ENCODE assay signal across 28 cellular contexts in genomic region chr17:49942918-49943317, GRCh38. TPM values are rescaled to one million over a fixed set of nuclear protein-coding genes. Genes with fewer than 3 reads are reported as not detected.
A peak's percentile ranks its signal among the peaks of the same experiment; 100 is the strongest.
DNase-seq lines count a peak whose midpoint lies in the region; ATAC-seq, FAIRE-seq and TF ChIP-seq lines count a peak whose summit lies in the region.
"Had no signal": no experiment of that assay in that cellular context is flagged by ENCODE, and none has a peak within 500 bp of the region (broad histone marks: within the 10 kb centered on the region; RNA-seq: fewer than 3 reads in every experiment).

No MANE protein-coding gene starts in this region.

- no peaks in the 10 kb centered on the region for H3K79me2 ChIP-seq in H1 (ENCODE audit: control insufficient read depth in 1 of 2, insufficient read depth in 2 of 2, low read length in 2 of 2)

- no peak for TF ChIP-seq CTCF in A549 (IDR thresholded peaks at IDR 0.05)
- TF ChIP-seq CTCF in H1 (IDR thresholded peaks at IDR 0.05; ENCODE audit: control extremely low read depth in 1 of 3, insufficient read depth in 1 of 3, low read depth in 1 of 3, low read length in 3 of 3) = no peak

- H3K27ac ChIP-seq in A549 = no peak overlapping the region
- no peak overlapping the region for H3K27ac ChIP-seq in H1 (ENCODE audit: low read depth, low read length)
- H3K27ac ChIP-seq: 22Rv1; BLaER1 treated with 17β-estradiol and CSF1 and Interleukin-3, amounts not matched to agents 10 nM and 100 nM had no signal

- no peak overlapping the region for H3K4ac ChIP-seq in H1 (replicated peaks; ENCODE audit: insufficient read length, low read depth, low read length)

- no peak overlapping the region for H2BK5ac ChIP-seq in H1 (ENCODE audit: low read depth, low read length)

- H3K27me3 Mint-ChIP-seq in activated T-cell treated with anti-CD3 and anti-CD28 coated beads, Interleukin-2, amount 50 U/mL, for 72 hours (ENCODE audit: low read depth) = peaks cover 27% of the 10 kb centered on the region
- H3K27me3 Mint-ChIP-seq in activated T-cell treated with anti-CD3 and anti-CD28 coated beads, Interleukin-2, amount 50 U/mL, for 4 hours (ENCODE audit: low read depth) = peaks cover 37% of the 10 kb centered on the region
- H3K27me3 Mint-ChIP-seq in T-helper 17 cell = peaks cover 66% of the 10 kb centered on the region

- H4K20me1 ChIP-seq in H1 (replicated peaks in 1 of 2; ENCODE audit: control insufficient read depth in 1 of 2, insufficient read depth in 2 of 2, low read length in 2 of 2) = no peaks in the 10 kb centered on the region

- H3K9me3 ChIP-seq in A549 (no peaks in the 10 kb centered on the region), T-helper 17 cell (ENCODE audit: control insufficient read depth, low read length, poor library complexity, severe bottlenecking) (no peaks in the 10 kb centered on the region), H1 (ENCODE audit: insufficient read depth in 2 of 2, low read depth in 1 of 2, low read length in 1 of 2) (no peaks in the 10 kb centered on the region)
- H3K9me3 ChIP-seq: BE2C; BLaER1 treated with 17β-estradiol and CSF1 and Interleukin-3, amounts not matched to agents 10 nM and 100 nM; HAP-1 had no signal

- ATAC-seq in activated T-cell treated with anti-CD3 and anti-CD28 coated beads, Interleukin-2, amount 50 U/mL, for 72 hours (replicated peaks in 1 of 2) = no peak
- ATAC-seq in activated T-cell treated with anti-CD3 and anti-CD28 coated beads, Interleukin-2, amount 50 U/mL, for 4 hours = no peak
- ATAC-seq in A549 = no peak
- ATAC-seq in T-helper 17 cell = no peak
- no peak for ATAC-seq in HG02798 (IDR thresholded peaks at IDR 0.05; ENCODE audit: poor library complexity, unreplicated experiment)
- ATAC-seq: GM23338 had no signal

- no peak for DNase-seq in activated T-cell treated with anti-CD3 and anti-CD28 coated beads, Interleukin-2, amount 50 U/mL, for 72 hours
- DNase-seq in activated T-cell treated with anti-CD3 and anti-CD28 coated beads, Interleukin-2, amount 50 U/mL, for 4 hours = no peak
- DNase-seq in A549 (ENCODE audit: low read depth in 1 of 2, low spot score in 1 of 2) (no peak), T-helper 17 cell (no peak), H1 (ENCODE audit: low read depth in 1 of 2, low spot score in 2 of 2) (no peak), NCI-H748 (lab: John Stamatoyannopoulos, UW; ENCODE audit: unreplicated experiment) (no peak), COLO668 (lab: John Stamatoyannopoulos, UW; ENCODE audit: unreplicated experiment) (no peak)
- DNase-seq: ACHN; AML-193; BE2C; Calu3; CD4-positive, alpha-beta T cell; CD8-positive, alpha-beta memory T cell; COR-L47; DMS53; DMS79 treated with DMSO at 0.1 percent for 48 hours; GF-D8 had no signal

- no peak overlapping the region for H2AK5ac ChIP-seq in H1 (ENCODE audit: low read depth, low read length)

- H4K5ac ChIP-seq in H1 (ENCODE audit: insufficient read length, low read depth, low read length) = no peak overlapping the region

- peak overlapping the region; percentile 9 for H3K27ac Mint-ChIP-seq in activated T-cell treated with anti-CD3 and anti-CD28 coated beads, Interleukin-2, amount 50 U/mL, for 72 hours
- peak overlapping the region; percentile 49 for H3K27ac Mint-ChIP-seq in T-helper 17 cell
- H3K27ac Mint-ChIP-seq: CD4-positive, alpha-beta T cell; GM23338 had no signal

- TF ChIP-seq POLR2A in A549 (IDR thresholded peaks at IDR 0.05; ENCODE audit: low read length) (no peak), H1 (IDR thresholded peaks at IDR 0.05; ENCODE audit: control extremely low read depth in 1 of 2, low read depth in 2 of 2, low read length in 2 of 2) (no peak)

- H2BK20ac ChIP-seq in H1 (ENCODE audit: low read length) = no peak overlapping the region

- TF ChIP-seq RAD21 in A549 (conservative IDR thresholded peaks at IDR 0.05 in 1 of 2, IDR thresholded peaks at IDR 0.05 in 1 of 2) (no peak), H1 (IDR thresholded peaks at IDR 0.05 in 1 of 2, conservative IDR thresholded peaks at IDR 0.05 in 1 of 2; ENCODE audit: low read depth in 2 of 2, low read length in 2 of 2) (no peak)

- H3K4me3 ChIP-seq in A549 (no peak overlapping the region), H1 (ENCODE audit: extremely low read depth in 1 of 4, insufficient read depth in 2 of 4, low read depth in 3 of 4, low read length in 4 of 4) (no peak overlapping the region)
- H3K4me3 ChIP-seq: BLaER1 treated with 17β-estradiol and CSF1 and Interleukin-3, amounts not matched to agents 10 nM and 100 nM; GM23338; HAP-1 had no signal

- H3K9ac ChIP-seq in H1 (replicated peaks in 1 of 4; ENCODE audit: extremely low read depth in 1 of 4, low read depth in 3 of 4, low read length in 3 of 4) = no peak overlapping the region
- H3K9ac ChIP-seq: BLaER1 treated with 17β-estradiol and CSF1 and Interleukin-3, amounts not matched to agents 10 nM and 100 nM had no signal

- H3K14ac ChIP-seq in H1 (ENCODE audit: insufficient read length) = no peak overlapping the region

- no peaks in the 10 kb centered on the region for H3K36me3 ChIP-seq in H1 (ENCODE audit: control insufficient read depth in 2 of 4, insufficient read depth in 4 of 4, low read length in 3 of 4)
- H3K36me3 ChIP-seq: BE2C; BLaER1 treated with 17β-estradiol and CSF1 and Interleukin-3, amounts not matched to agents 10 nM and 100 nM; HAP-1 had no signal

- no peaks in the 10 kb centered on the region for H3K4me1 ChIP-seq in A549
- H3K4me1 ChIP-seq in H1 (replicated peaks in 1 of 4; ENCODE audit: control insufficient read depth in 3 of 4, insufficient read depth in 4 of 4, low read length in 3 of 4) = peaks cover 0 to 6% (median 3%) of the 10 kb centered on the region in 4 experiments; a peak in 3 of 7 replicates
- H3K4me1 ChIP-seq: BE2C, HAP-1 had no signal

- POLR2A ChIA-PET in A549 (lab: Yijun Ruan, JAX) (no interaction called here), H1 (lab: Charles Lee; ENCODE audit: partially characterized antibody) (interaction anchor here (1.3 kb wide), 1 partner anchor 9 kb away, joined by 3 read pairs; no protein-coding TSS in a partner anchor)

- no peak overlapping the region for H3K56ac ChIP-seq in H1 (replicated peaks; ENCODE audit: insufficient read length, low read depth, low read length)

- no peak overlapping the region for H4K91ac ChIP-seq in H1 (replicated peaks; ENCODE audit: insufficient read length, low read length)

- peak overlapping the region; percentile 36; the same call in 1 of the 2 replicates for H2BK15ac ChIP-seq in H1 (ENCODE audit: low read length)

- no peak overlapping the region for H3K4me2 ChIP-seq in A549
- no peak overlapping the region for H3K4me2 ChIP-seq in H1 (ENCODE audit: insufficient read depth in 1 of 2, low read depth in 2 of 2, low read length in 2 of 2)
- H3K4me2 ChIP-seq: BLaER1 treated with 17β-estradiol and CSF1 and Interleukin-3, amounts not matched to agents 10 nM and 100 nM; GM23338 had no signal

- CTCF ChIA-PET in A549 (lab: Yijun Ruan, JAX) (interaction anchor here (0.5 to 82.2 kb wide), 5 partner anchors 20 to 270 kb away, joined by 3 to 2613 read pairs (median 4); partner anchors contain the start of genes DLX3 and DLX4), H1 (lab: Charles Lee; ENCODE audit: partially characterized antibody) (interaction anchor here (0.7 to 9.2 kb wide), 9 partner anchors 8 to 63 kb away, joined by 3 to 98 read pairs (median 6); partner anchors contain the start of gene DLX3)

- no peaks in the 10 kb centered on the region for H3K79me1 ChIP-seq in H1 (ENCODE audit: low read depth, low read length)

- no peak overlapping the region for H2BK12ac ChIP-seq in H1 (ENCODE audit: low read depth, low read length)

- no peaks in the 10 kb centered on the region for H3K4me1 Mint-ChIP-seq in activated T-cell treated with anti-CD3 and anti-CD28 coated beads, Interleukin-2, amount 50 U/mL, for 72 hours (ENCODE audit: low read depth)
- H3K4me1 Mint-ChIP-seq in activated T-cell treated with anti-CD3 and anti-CD28 coated beads, Interleukin-2, amount 50 U/mL, for 4 hours (ENCODE audit: low read depth) = no peaks in the 10 kb centered on the region
- peaks cover 2% of the 10 kb centered on the region for H3K4me1 Mint-ChIP-seq in T-helper 17 cell
- H3K4me1 Mint-ChIP-seq: CD8-positive, alpha-beta memory T cell had no signal

- no peak overlapping the region for H3K23ac ChIP-seq in H1 (ENCODE audit: insufficient read length)

- no peak overlapping the region for H2AFZ ChIP-seq in H1 (ENCODE audit: low read length)
- H2AFZ ChIP-seq: GM23338 had no signal

- peaks cover 0 to 8% (median 0%) of the 10 kb centered on the region in 4 experiments; a peak in 2 of 7 replicates for H3K27me3 ChIP-seq in H1 (replicated peaks in 1 of 4; ENCODE audit: control insufficient read depth in 3 of 4, extremely low read depth in 1 of 4, insufficient read depth in 3 of 4, low read length in 3 of 4)
- H3K27me3 ChIP-seq: BE2C had no signal

- H3K9me3 Mint-ChIP-seq in activated T-cell treated with anti-CD3 and anti-CD28 coated beads, Interleukin-2, amount 50 U/mL, for 72 hours = no peaks in the 10 kb centered on the region
- H3K9me3 Mint-ChIP-seq in activated T-cell treated with anti-CD3 and anti-CD28 coated beads, Interleukin-2, amount 50 U/mL, for 4 hours = no peaks in the 10 kb centered on the region
- H3K9me3 Mint-ChIP-seq: CD4-positive, alpha-beta T cell; CD8-positive, alpha-beta memory T cell; GM23338 had no signal

- TF ChIP-seq EP300 in A549 (IDR thresholded peaks at IDR 0.05) (no peak), H1 (IDR thresholded peaks at IDR 0.05; ENCODE audit: borderline replicate concordance in 1 of 2, low read depth in 2 of 2, low read length in 2 of 2) (no peak)

- H3K36me3 Mint-ChIP-seq in activated T-cell treated with anti-CD3 and anti-CD28 coated beads, Interleukin-2, amount 50 U/mL, for 72 hours (ENCODE audit: insufficient read depth in 2 of 2) = no peaks in the 10 kb centered on the region
- no peaks in the 10 kb centered on the region for H3K36me3 Mint-ChIP-seq in activated T-cell treated with anti-CD3 and anti-CD28 coated beads, Interleukin-2, amount 50 U/mL, for 4 hours (ENCODE audit: insufficient read depth)
- H3K36me3 Mint-ChIP-seq in T-helper 17 cell (ENCODE audit: low read depth) = peaks cover 5% of the 10 kb centered on the region
- H3K36me3 Mint-ChIP-seq: CD14-positive monocyte; CD8-positive, alpha-beta memory T cell had no signal

- H2BK120ac ChIP-seq in H1 (replicated peaks; ENCODE audit: low read depth, low read length) = no peak overlapping the region

- no peak overlapping the region for H3K4me3 Mint-ChIP-seq in activated T-cell treated with anti-CD3 and anti-CD28 coated beads, Interleukin-2, amount 50 U/mL, for 72 hours
- H3K4me3 Mint-ChIP-seq in activated T-cell treated with anti-CD3 and anti-CD28 coated beads, Interleukin-2, amount 50 U/mL, for 4 hours = no peak overlapping the region
- H3K4me3 Mint-ChIP-seq in T-helper 17 cell = no peak overlapping the region
- H3K4me3 Mint-ChIP-seq: CD4-positive, alpha-beta T cell; CD8-positive, alpha-beta memory T cell; GM23338 had no signal

- H4K8ac ChIP-seq in H1 (ENCODE audit: extremely low read depth, insufficient read depth, low read length) = no peak overlapping the region

- FAIRE-seq in A549 (lab: Jason Lieb, UNC) (no peak), H1 (lab: Jason Lieb, UNC) (no peak)
- FAIRE-seq: A204.1, GM12891, GM18507, H54 had no signal

- H3K18ac ChIP-seq in H1 (ENCODE audit: extremely low read depth, low read length) = no peak overlapping the region

- H3K23me2 ChIP-seq in H1 (ENCODE audit: low read depth, low read length) = 0 out of 2 replicates have a peak, but pooled peaks cover 2% of the 10 kb centered on the region

- 61% methylated on average over 5 of the region's 5 CpGs for WGBS in A549 (ENCODE audit: missing lambda C conversion rate)
- WGBS in H1 (ENCODE audit: extremely low coverage in 1 of 2, insufficient coverage in 1 of 2, insufficient read length in 1 of 2, insufficient replicate concordance in 2 of 2, low coverage in 1 of 2, low lambda C conversion rate in 2 of 2, missing lambda C conversion rate in 1 of 2), 2 experiments = 83% methylated on average over 5 of the region's 5 CpGs; no CpG with 5 or more reads in 1 of the 2 experiments

RNA-seq across cellular contexts. Expression of gene DLX4, which starts 26.1 kb away (rescaled TPM):
- 1 to 10 TPM; 1.9 to 3.0 TPM for total RNA-seq in activated T-cell treated with anti-CD3 and anti-CD28 coated beads, Interleukin-2, amount 50 U/mL, for 72 hours
- 1 to 10 TPM in 1 of 3 donors, under 1 TPM in 2; 0.73 to 1.1 (median 0.99) TPM for total RNA-seq in activated T-cell treated with anti-CD3 and anti-CD28 coated beads, Interleukin-2, amount 50 U/mL, for 4 hours
- polyA plus RNA-seq in A549 (2011; rRNA removed) = 2.9 and 3.8 TPM in 2 replicates
- 2.4 and 3.8 TPM in 2 replicates for polyA plus RNA-seq in A549 (2012; cell fraction: cytosol; rRNA removed)
- polyA plus RNA-seq in A549 (2012; cell fraction: nucleus; rRNA removed) = 10.0 and 12.6 TPM in 2 replicates
- polyA plus RNA-seq in A549 (2017; fragmentation: RNase III; extraction: RNeasy Plus Mini Kit Qiagen cat#74134 plus additional on column Dnase treatment) = 2.8 to 4.1 TPM (median 3.8 TPM) in 3 replicates
- polyA minus RNA-seq in A549 (2011; rRNA and poly(A)+ RNA removed) = 1.2 and 2.3 TPM in 2 replicates
- total RNA-seq in T-helper 17 cell = under 1 TPM in 1 of 2 donors, not detected in 1; 0.68 TPM
- total RNA-seq in H1 (2021; fragmentation: NEBNext Ultra II Directional; extraction: Animal tissue kit (Norgen Biotek cat#: 25700)) = 0.80 and 0.88 TPM in 2 replicates
- 0.67 and 1.5 TPM in 2 replicates for polyA plus RNA-seq in H1 (2011; rRNA removed)
- 0.94 TPM for polyA plus RNA-seq in H1 (2011; cell fraction: cytosol; rRNA removed)
- 5.0 TPM for polyA plus RNA-seq in H1 (2011; cell fraction: nucleus; rRNA removed)
- polyA plus RNA-seq in H1 (2012, experiment 1 of 2) = 0.64 to 1.2 TPM (median 0.93 TPM) in 4 replicates
- 0.84 TPM for polyA plus RNA-seq in H1 (2012, experiment 2 of 2)
- 0.97 TPM for polyA plus RNA-seq in H1 (2013, experiment 1 of 2)
- polyA plus RNA-seq in H1 (2013, experiment 2 of 2) = 0.87 TPM
- polyA minus RNA-seq in H1 (2011; rRNA and poly(A)+ RNA removed) = 0.39 and 0.73 TPM in 2 replicates
- polyA minus RNA-seq in H1 (2011; cell fraction: cytosol; rRNA and poly(A)+ RNA removed) = 0.88 TPM
- 2.2 TPM for polyA minus RNA-seq in H1 (2011; cell fraction: nucleus; rRNA and poly(A)+ RNA removed)
- polyA plus RNA-seq: CD8-positive, alpha-beta memory T cell had no signal

RNA-seq across cellular contexts. Expression of gene DLX3, which starts 52.1 kb away (rescaled TPM):
- under 1 TPM in 1 of 2 donors, not detected in 1; 0.12 TPM for total RNA-seq in activated T-cell treated with anti-CD3 and anti-CD28 coated beads, Interleukin-2, amount 50 U/mL, for 72 hours
- total RNA-seq in activated T-cell treated with anti-CD3 and anti-CD28 coated beads, Interleukin-2, amount 50 U/mL, for 4 hours = under 1 TPM; 0.08 to 0.47 (median 0.25) TPM
- polyA plus RNA-seq in A549 (2011; rRNA removed) (0.04 TPM in 1 of 2 replicates, not detected in the other), A549 (2017; fragmentation: RNase III; extraction: RNeasy Plus Mini Kit Qiagen cat#74134 plus additional on column Dnase treatment) (0.04 to 0.24 TPM (median 0.17 TPM) in 3 replicates), H1 (2011; rRNA removed) (0.06 and 0.20 TPM in 2 replicates)
- polyA plus RNA-seq in A549 (2012; cell fraction: cytosol; rRNA removed) = 0.08 and 0.12 TPM in 2 replicates
- 0.04 and 0.13 TPM in 2 replicates for polyA plus RNA-seq in A549 (2012; cell fraction: nucleus; rRNA removed)
- not detected in 2 replicates for polyA minus RNA-seq in A549 (2011; rRNA and poly(A)+ RNA removed)
- total RNA-seq in T-helper 17 cell = not detected
- total RNA-seq in H1 (2021; fragmentation: NEBNext Ultra II Directional; extraction: Animal tissue kit (Norgen Biotek cat#: 25700)) = 0.15 TPM in 1 of 2 replicates, not detected in the other
- 0.12 TPM for polyA plus RNA-seq in H1 (2011; cell fraction: cytosol; rRNA removed)
- polyA plus RNA-seq in H1 (2011; cell fraction: nucleus; rRNA removed) = 0.29 TPM
- 0.15 to 0.25 TPM (median 0.25 TPM) in 3 of 4 replicates, not detected in the other for polyA plus RNA-seq in H1 (2012, experiment 1 of 2)
- 0.35 TPM for polyA plus RNA-seq in H1 (2012, experiment 2 of 2)
- 0.12 TPM for polyA plus RNA-seq in H1 (2013, experiment 1 of 2)
- polyA plus RNA-seq in H1 (2013, experiment 2 of 2) = 0.17 TPM
- 0.09 and 0.10 TPM in 2 replicates for polyA minus RNA-seq in H1 (2011; rRNA and poly(A)+ RNA removed)
- polyA minus RNA-seq in H1 (2011; cell fraction: cytosol; rRNA and poly(A)+ RNA removed) = not detected
- 1.3 TPM for polyA minus RNA-seq in H1 (2011; cell fraction: nucleus; rRNA and poly(A)+ RNA removed)
- total RNA-seq: Calu3; CD4-positive, alpha-beta T cell; Daoy had no signal
- polyA plus RNA-seq: CD14-positive monocyte; CD8-positive, alpha-beta memory T cell had no signal
